ENCODE assay signal across 1 cellular context in genomic region chr12:45974171-45974719, GRCh38.
TF ChIP-seq lines count a peak whose summit lies in the region.

No MANE protein-coding gene starts in this region.

TF ChIP-seq in GM23338, 12 proteins besides CTCF, POLR2A, EP300 and RAD21:
- TF ChIP-seq, protein P1, sequence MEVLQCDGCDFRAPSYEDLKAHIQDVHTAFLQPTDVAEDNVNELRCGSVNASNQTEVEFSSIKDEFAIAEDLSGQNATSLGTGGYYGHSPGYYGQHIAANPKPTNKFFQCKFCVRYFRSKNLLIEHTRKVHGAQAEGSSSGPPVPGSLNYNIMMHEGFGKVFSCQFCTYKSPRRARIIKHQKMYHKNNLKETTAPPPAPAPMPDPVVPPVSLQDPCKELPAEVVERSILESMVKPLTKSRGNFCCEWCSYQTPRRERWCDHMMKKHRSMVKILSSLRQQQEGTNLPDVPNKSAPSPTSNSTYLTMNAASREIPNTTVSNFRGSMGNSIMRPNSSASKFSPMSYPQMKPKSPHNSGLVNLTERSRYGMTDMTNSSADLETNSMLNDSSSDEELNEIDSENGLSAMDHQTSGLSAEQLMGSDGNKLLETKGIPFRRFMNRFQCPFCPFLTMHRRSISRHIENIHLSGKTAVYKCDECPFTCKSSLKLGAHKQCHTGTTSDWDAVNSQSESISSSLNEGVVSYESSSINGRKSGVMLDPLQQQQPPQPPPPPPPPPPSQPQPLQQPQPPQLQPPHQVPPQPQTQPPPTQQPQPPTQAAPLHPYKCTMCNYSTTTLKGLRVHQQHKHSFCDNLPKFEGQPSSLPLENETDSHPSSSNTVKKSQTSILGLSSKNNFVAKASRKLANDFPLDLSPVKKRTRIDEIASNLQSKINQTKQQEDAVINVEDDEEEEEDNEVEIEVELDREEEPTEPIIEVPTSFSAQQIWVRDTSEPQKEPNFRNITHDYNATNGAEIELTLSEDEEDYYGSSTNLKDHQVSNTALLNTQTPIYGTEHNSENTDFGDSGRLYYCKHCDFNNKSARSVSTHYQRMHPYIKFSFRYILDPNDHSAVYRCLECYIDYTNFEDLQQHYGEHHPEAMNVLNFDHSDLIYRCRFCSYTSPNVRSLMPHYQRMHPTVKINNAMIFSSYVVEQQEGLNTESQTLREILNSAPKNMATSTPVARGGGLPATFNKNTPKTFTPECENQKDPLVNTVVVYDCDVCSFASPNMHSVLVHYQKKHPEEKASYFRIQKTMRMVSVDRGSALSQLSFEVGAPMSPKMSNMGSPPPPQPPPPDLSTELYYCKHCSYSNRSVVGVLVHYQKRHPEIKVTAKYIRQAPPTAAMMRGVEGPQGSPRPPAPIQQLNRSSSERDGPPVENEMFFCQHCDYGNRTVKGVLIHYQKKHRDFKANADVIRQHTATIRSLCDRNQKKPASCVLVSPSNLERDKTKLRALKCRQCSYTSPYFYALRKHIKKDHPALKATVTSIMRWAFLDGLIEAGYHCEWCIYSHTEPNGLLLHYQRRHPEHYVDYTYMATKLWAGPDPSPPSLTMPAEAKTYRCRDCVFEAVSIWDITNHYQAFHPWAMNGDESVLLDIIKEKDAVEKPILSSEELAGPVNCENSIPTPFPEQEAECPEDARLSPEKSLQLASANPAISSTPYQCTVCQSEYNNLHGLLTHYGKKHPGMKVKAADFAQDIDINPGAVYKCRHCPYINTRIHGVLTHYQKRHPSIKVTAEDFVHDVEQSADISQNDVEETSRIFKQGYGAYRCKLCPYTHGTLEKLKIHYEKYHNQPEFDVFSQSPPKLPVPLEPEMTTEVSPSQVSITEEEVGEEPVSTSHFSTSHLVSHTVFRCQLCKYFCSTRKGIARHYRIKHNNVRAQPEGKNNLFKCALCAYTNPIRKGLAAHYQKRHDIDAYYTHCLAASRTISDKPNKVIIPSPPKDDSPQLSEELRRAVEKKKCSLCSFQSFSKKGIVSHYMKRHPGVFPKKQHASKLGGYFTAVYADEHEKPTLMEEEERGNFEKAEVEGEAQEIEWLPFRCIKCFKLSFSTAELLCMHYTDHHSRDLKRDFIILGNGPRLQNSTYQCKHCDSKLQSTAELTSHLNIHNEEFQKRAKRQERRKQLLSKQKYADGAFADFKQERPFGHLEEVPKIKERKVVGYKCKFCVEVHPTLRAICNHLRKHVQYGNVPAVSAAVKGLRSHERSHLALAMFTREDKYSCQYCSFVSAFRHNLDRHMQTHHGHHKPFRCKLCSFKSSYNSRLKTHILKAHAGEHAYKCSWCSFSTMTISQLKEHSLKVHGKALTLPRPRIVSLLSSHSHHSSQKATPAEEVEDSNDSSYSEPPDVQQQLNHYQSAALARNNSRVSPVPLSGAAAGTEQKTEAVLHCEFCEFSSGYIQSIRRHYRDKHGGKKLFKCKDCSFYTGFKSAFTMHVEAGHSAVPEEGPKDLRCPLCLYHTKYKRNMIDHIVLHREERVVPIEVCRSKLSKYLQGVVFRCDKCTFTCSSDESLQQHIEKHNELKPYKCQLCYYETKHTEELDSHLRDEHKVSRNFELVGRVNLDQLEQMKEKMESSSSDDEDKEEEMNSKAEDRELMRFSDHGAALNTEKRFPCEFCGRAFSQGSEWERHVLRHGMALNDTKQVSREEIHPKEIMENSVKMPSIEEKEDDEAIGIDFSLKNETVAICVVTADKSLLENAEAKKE (CRISPR knock-in tag; IDR thresholded peaks at IDR 0.05), result no peak
- TF ChIP-seq STAT1 (IDR thresholded peaks at IDR 0.05; ENCODE audit: unreplicated experiment) (no peak), JUNB (IDR thresholded peaks at IDR 0.05; ENCODE audit: unreplicated experiment) (no peak)
